8 cellular contexts compared by ENCODE assay signal in the genomic region with DNA sequence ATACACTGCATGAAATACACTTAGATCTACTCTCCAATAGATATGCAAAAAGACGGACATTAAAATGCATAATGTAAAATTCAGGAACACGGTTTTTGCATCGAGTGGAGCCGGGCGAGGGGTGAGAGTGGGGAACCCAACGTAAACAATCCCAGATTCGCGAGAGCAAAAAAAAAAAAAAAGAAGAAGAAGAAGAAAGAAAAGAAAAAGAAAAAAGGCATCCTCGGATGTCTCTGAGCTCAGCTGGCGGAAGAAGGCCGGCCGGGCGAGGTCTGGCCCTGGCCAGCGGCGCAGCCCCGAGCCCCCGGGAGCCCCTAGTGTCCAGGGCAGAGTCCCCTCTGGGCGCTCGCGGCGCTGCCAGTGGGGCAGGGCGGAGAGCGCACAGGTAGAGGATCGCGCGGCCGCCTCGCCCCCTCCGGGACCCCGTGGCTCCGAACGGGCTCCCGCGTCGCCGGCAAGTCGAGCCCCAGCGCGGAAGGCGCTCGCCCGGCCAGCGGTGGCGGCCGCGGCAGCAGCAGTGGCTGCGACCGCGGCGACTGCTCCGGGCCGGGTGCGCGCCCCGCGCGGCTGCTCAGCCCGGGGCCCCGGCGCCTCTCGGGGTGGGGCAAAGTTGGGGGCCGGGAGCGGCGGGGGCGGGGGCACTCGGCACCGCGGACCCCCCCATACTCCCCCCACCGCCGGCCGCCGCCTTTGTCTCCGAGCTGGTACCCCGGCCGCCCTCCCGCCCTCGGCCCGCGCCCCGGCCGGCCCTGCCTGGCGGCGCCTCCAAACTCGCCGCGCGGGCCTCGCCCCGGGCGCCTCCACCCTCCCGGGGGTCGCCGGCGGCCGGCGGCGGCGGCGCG. TPM values are rescaled to one million over a fixed set of nuclear protein-coding genes. Genes with fewer than 3 reads are reported as not detected.
A peak's percentile ranks its signal among the peaks of the same experiment; 100 is the strongest.
DNase-seq lines count a peak whose midpoint lies in the region; ATAC-seq and TF ChIP-seq lines count a peak whose summit lies in the region.

No MANE protein-coding gene starts in this region.

- peak overlapping the region in 1 of 2 donors; percentile 71 for H3K27ac Mint-ChIP-seq in T-cell

- POLR2A ChIA-PET in T-cell (lab: Charles Lee) = no interaction called here

- 1% methylated on average over 32 to 100 of the region's 100 CpGs for WGBS in ovary, 3 donors

- no peaks in the 10 kb centered on the region for H3K36me3 ChIP-seq in ovary

- no peak for TF ChIP-seq EP300 in ovary (IDR thresholded peaks at IDR 0.05)

- DNase-seq in AG09309 (ENCODE audit: low read depth) = no peak
- DNase-seq in T-cell = no peak
- DNase-seq in fibroblast of villous mesenchyme (ENCODE audit: low read depth) = peak; percentile 40
- DNase-seq in ovary = peak in 4 of 5 donors; percentile 47 to 66 (median 60)
- no peak for DNase-seq in iPS-NIHi7 (ENCODE audit: extremely low spot score)
- no peak for DNase-seq in stimulated activated CD4-positive, alpha-beta T cell treated with anti-CD3 and anti-CD28 coated beads, Interleukin-4, amount 100 ng/mL, for 24 hours

- H3K4me1 ChIP-seq in ovary (ENCODE audit: insufficient read depth) = peaks cover 3% of the 10 kb centered on the region

- intact Hi-C loops in ovary (cut with DNase I) = loop anchor here in 1 of 4 donors (10.0 kb wide), 1 partner anchor 133 kb away; no protein-coding TSS in a partner anchor

- no peaks in the 10 kb centered on the region for H3K9me3 Mint-ChIP-seq in T-cell

- H3K4me3 ChIP-seq in AG09309 (ENCODE audit: control insufficient read depth, low read depth, low read length) = peak overlapping the region; percentile 69
- peak overlapping the region; percentile 86 for H3K4me3 ChIP-seq in fibroblast of villous mesenchyme (ENCODE audit: low read depth, low read length)
- H3K4me3 ChIP-seq in ovary = peak overlapping the region; percentile 77

- H3K27ac ChIP-seq in ovary = peak overlapping the region; percentile 92 to 93

- CTCF ChIA-PET in T-cell (lab: Charles Lee) = no interaction called here

- ATAC-seq in GM18861 (IDR thresholded peaks at IDR 0.05; ENCODE audit: unreplicated experiment) (peak; percentile 47), HG03039 (IDR thresholded peaks at IDR 0.05; ENCODE audit: unreplicated experiment) (peak; percentile 43), T-cell (replicated peaks in 1 of 4) (peak; percentile 19 to 43 (median 29))

- H3K4me1 Mint-ChIP-seq in T-cell = peaks cover 12 to 40% (median 32%) of the 10 kb centered on the region in 3 donors

- peak; percentile 30 for TF ChIP-seq POLR2A in ovary (IDR thresholded peaks at IDR 0.05)

- H3K36me3 Mint-ChIP-seq in T-cell = no peaks in the 10 kb centered on the region

- H3K4me3 Mint-ChIP-seq in T-cell = peak overlapping the region; percentile 83 to 92 (median 90)

- TF ChIP-seq CTCF in AG09309 (IDR thresholded peaks at IDR 0.05; ENCODE audit: control insufficient read depth, insufficient read depth, low read depth, low read length, missing control alignments) (no peak), fibroblast of villous mesenchyme (IDR thresholded peaks at IDR 0.05; ENCODE audit: insufficient read depth, low read depth, low read length) (peak; percentile 27), ovary (IDR thresholded peaks at IDR 0.05) (peak in 2 of 3 donors; percentile 13 to 18)

- H3K27me3 ChIP-seq in ovary = no peaks in the 10 kb centered on the region

- H3K27me3 Mint-ChIP-seq in T-cell = peaks cover 57 to 63% of the 10 kb centered on the region in 2 donors

- no peaks in the 10 kb centered on the region for H3K9me3 ChIP-seq in ovary

RNA-seq across cellular contexts. Expression of a gene that starts 9.7 kb away (rescaled TPM):
- total RNA-seq in T-cell = 1 to 10 TPM in 3 of 5 donors, under 1 TPM in 2; 0.35 to 2.1 (median 1.0) TPM
- total RNA-seq in fibroblast of villous mesenchyme = 3.9 and 6.8 TPM in 2 replicates
- 10 to 100 TPM in 5 of 7 donors, 1 to 10 TPM in 2; 5.5 to 17.6 (median 12.6) TPM for total RNA-seq in ovary
- 1 to 10 TPM; 3.4 to 6.5 TPM for polyA plus RNA-seq in ovary

Comparison
In these comparisons a context has a peak if more than half of its experiments do, and no peak if none do; other contexts are left out.
1. DNase-seq: peak in fibroblast of villous mesenchyme (single experiment) and ovary (4 of 5); none in AG09309 (single experiment), T-cell (0 of 34), iPS-NIHi7 (single experiment) and stimulated activated CD4-positive, alpha-beta T cell treated with anti-CD3 and anti-CD28 coated beads, Interleukin-4, amount 100 ng/mL, for 24 hours (single experiment).
2. Peak in every context shown above with its lines, with median percentiles within 50 percentile points of each other: H3K4me3 ChIP-seq and ATAC-seq.